ENCODE assay signal across 21 cellular contexts in genomic region chr18:48093104-48093503, GRCh38.
"Had no signal": no experiment of that assay in that cellular context is flagged by ENCODE, and none has a peak within 500 bp of the region (broad histone marks: within the 10 kb centered on the region; RNA-seq: fewer than 3 reads in every experiment).

No MANE protein-coding gene starts in this region.

- H3K9me3 Mint-ChIP-seq: immature natural killer cell, mesothelial cell of epicardium had no signal

- H3K36me3 ChIP-seq: esophagus muscularis mucosa, gastroesophageal sphincter, heart left ventricle, left lung, lower lobe of right lung had no signal

- H3K4me2 ChIP-seq: hepatocyte had no signal

- H3K36me3 Mint-ChIP-seq: immature natural killer cell, mesothelial cell of epicardium, naive B cell had no signal

- H3K4me3 ChIP-seq: coronary artery, dorsolateral prefrontal cortex, esophagus muscularis mucosa, gastroesophageal sphincter, heart left ventricle, hepatocyte, left lung, lower lobe of right lung, mucosa of descending colon had no signal

- H3K4me1 ChIP-seq: esophagus muscularis mucosa, gastroesophageal sphincter, left lung, lower lobe of right lung had no signal

- H2AFZ ChIP-seq: hepatocyte had no signal

- H3K27ac Mint-ChIP-seq: immature natural killer cell, mesothelial cell of epicardium, naive B cell had no signal

- H3K9me3 ChIP-seq: esophagus muscularis mucosa, gastroesophageal sphincter, heart left ventricle, left lung, lower lobe of right lung, mucosa of descending colon had no signal

- H3K27ac ChIP-seq: coronary artery, dorsolateral prefrontal cortex, esophagus muscularis mucosa, foreskin keratinocyte, gastroesophageal sphincter, heart left ventricle, hepatocyte, left lung, lower lobe of right lung had no signal

- H3K4me1 Mint-ChIP-seq: immature natural killer cell, naive B cell had no signal

- DNase-seq: dermis blood vessel endothelial cell; dorsolateral prefrontal cortex; effector CD4-positive, alpha-beta T cell; effector memory CD4-positive, alpha-beta T cell; foreskin keratinocyte; heart left ventricle; hypothalamus; immature natural killer cell; kidney glomerular epithelial cell; left colon; left lung; left ventricle myocardium superior; lower lobe of right lung; mesenchymal stem cell; mucosa of descending colon; naive B cell had no signal

- ATAC-seq: foreskin keratinocyte, gastroesophageal sphincter, heart left ventricle, left colon, left lung, left ventricle myocardium superior, lower lobe of right lung, mucosa of descending colon had no signal

- H3K79me2 ChIP-seq: hepatocyte had no signal

- H3K4me3 Mint-ChIP-seq: immature natural killer cell, mesothelial cell of epicardium, naive B cell had no signal
